ENCODE assay signal across 8 cellular contexts in the genomic region with DNA sequence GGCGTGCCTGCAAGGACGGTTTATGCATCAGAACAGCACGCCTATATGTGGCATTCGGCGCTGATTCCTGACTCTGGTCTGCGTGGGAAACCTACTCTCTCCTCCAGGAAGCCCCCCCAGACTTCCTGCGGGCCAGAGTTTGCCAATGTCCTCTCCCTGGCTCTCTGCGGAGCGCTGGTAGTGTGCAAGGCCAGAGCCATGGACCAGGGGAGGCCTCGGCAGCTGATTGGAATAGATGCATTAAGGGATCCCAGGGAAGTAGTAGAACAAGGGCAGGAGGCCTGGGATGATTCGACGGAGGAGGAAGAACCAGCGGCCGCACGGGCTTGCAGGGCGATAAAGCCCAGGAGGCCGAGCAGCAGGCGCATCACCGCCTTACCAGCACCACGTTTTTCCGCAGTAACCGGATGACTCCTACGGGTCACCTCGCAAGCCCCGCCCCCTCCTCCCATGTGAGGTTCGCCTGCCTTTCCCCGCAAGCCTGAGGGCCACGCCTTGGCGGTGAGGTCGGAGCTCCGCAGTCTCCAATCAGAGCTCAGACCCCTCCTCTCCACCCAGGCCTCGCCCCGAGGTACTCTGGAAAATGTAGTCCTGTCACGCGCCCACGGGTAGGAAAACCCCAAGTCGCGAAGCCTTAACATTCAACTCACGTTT.
DNase-seq lines count a peak whose midpoint lies in the region; ATAC-seq, FAIRE-seq and TF ChIP-seq lines count a peak whose summit lies in the region.

No MANE protein-coding gene starts in this region.

- FAIRE-seq in G401.6 (lab: Jason Lieb, UNC) = peak; percentile 98

- H3K9me3 ChIP-seq in iPS-20b (ENCODE audit: insufficient read depth, low read depth, low read length) = peaks cover 43% of the 10 kb centered on the region

- H3K27ac ChIP-seq in iPS-20b (ENCODE audit: low read length) = no peak overlapping the region

- DNase-seq in anterior cingulate cortex (lab: John Stamatoyannopoulos, UW) (peak in 53 of 58 donors; percentile 22 to 83 (median 63)), HPDE6-E6E7 (ENCODE audit: extremely low spot score) (no peak), HuH-7 (ENCODE audit: low spot score) (no peak)
- peak; percentile 58 to 69 for DNase-seq in stimulated activated CD4-positive, alpha-beta T cell treated with anti-CD3 and anti-CD28 coated beads, Interleukin-2, amount 100 ng/mL, for 48 hours

- peak overlapping the region; percentile 42; the same call in 1 of the 2 replicates for H3K4me3 ChIP-seq in iPS-20b (ENCODE audit: low read length)

- H3K4me1 ChIP-seq in iPS-20b (ENCODE audit: insufficient read depth, low read length) = no peaks in the 10 kb centered on the region

- peaks cover 21% of the 10 kb centered on the region for H3K27me3 ChIP-seq in iPS-20b (ENCODE audit: insufficient read depth, low read length)

- peak overlapping the region; percentile 56; the same call in 1 of the 2 replicates for H3K9ac ChIP-seq in iPS-20b (ENCODE audit: low read depth, low read length)

- H3K36me3 ChIP-seq in iPS-20b (ENCODE audit: insufficient read depth, low read depth, low read length) = no peaks in the 10 kb centered on the region

- ATAC-seq in SK-N-SH treated with all-trans-retinoic acid at 6 μM for 48 hours = peak; percentile 3; the same call in 1 of the 3 replicates
- no peak for ATAC-seq in GM21360 (IDR thresholded peaks at IDR 0.05; ENCODE audit: unreplicated experiment)

TF ChIP-seq in SK-N-SH treated with all-trans-retinoic acid at 6 μM for 48 hours, 23 proteins besides CTCF, POLR2A, EP300 and RAD21:
- TF ChIP-seq OSR1 (CRISPR knock-in tag; IDR thresholded peaks at IDR 0.05) = no peak
- no peak for TF ChIP-seq PPARA (CRISPR knock-in tag; IDR thresholded peaks at IDR 0.05; ENCODE audit: borderline replicate concordance)
- TF ChIP-seq GLIS3 (CRISPR knock-in tag; IDR thresholded peaks at IDR 0.05) = no peak
- no peak for TF ChIP-seq ZNF70 (CRISPR knock-in tag; IDR thresholded peaks at IDR 0.05)
- no peak for TF ChIP-seq RARB (CRISPR knock-in tag; IDR thresholded peaks at IDR 0.05)
- TF ChIP-seq, protein P1, sequence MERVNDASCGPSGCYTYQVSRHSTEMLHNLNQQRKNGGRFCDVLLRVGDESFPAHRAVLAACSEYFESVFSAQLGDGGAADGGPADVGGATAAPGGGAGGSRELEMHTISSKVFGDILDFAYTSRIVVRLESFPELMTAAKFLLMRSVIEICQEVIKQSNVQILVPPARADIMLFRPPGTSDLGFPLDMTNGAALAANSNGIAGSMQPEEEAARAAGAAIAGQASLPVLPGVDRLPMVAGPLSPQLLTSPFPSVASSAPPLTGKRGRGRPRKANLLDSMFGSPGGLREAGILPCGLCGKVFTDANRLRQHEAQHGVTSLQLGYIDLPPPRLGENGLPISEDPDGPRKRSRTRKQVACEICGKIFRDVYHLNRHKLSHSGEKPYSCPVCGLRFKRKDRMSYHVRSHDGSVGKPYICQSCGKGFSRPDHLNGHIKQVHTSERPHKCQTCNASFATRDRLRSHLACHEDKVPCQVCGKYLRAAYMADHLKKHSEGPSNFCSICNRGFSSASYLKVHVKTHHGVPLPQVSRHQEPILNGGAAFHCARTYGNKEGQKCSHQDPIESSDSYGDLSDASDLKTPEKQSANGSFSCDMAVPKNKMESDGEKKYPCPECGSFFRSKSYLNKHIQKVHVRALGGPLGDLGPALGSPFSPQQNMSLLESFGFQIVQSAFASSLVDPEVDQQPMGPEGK (CRISPR knock-in tag; IDR thresholded peaks at IDR 0.05; ENCODE audit: borderline replicate concordance) = no peak
- TF ChIP-seq ARNTL (CRISPR knock-in tag; IDR thresholded peaks at IDR 0.05; ENCODE audit: borderline replicate concordance, low read depth) = no peak
- TF ChIP-seq, protein P2, sequence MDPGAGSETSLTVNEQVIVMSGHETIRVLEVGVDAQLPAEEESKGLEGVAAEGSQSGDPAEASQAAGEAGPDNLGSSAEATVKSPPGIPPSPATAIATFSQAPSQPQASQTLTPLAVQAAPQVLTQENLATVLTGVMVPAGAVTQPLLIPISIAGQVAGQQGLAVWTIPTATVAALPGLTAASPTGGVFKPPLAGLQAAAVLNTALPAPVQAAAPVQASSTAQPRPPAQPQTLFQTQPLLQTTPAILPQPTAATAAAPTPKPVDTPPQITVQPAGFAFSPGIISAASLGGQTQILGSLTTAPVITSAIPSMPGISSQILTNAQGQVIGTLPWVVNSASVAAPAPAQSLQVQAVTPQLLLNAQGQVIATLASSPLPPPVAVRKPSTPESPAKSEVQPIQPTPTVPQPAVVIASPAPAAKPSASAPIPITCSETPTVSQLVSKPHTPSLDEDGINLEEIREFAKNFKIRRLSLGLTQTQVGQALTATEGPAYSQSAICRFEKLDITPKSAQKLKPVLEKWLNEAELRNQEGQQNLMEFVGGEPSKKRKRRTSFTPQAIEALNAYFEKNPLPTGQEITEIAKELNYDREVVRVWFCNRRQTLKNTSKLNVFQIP (CRISPR knock-in tag; IDR thresholded peaks at IDR 0.05; ENCODE audit: borderline replicate concordance, low read depth) = no peak
- no peak for TF ChIP-seq ESRRG (CRISPR knock-in tag; IDR thresholded peaks at IDR 0.05)
- TF ChIP-seq, protein P3, sequence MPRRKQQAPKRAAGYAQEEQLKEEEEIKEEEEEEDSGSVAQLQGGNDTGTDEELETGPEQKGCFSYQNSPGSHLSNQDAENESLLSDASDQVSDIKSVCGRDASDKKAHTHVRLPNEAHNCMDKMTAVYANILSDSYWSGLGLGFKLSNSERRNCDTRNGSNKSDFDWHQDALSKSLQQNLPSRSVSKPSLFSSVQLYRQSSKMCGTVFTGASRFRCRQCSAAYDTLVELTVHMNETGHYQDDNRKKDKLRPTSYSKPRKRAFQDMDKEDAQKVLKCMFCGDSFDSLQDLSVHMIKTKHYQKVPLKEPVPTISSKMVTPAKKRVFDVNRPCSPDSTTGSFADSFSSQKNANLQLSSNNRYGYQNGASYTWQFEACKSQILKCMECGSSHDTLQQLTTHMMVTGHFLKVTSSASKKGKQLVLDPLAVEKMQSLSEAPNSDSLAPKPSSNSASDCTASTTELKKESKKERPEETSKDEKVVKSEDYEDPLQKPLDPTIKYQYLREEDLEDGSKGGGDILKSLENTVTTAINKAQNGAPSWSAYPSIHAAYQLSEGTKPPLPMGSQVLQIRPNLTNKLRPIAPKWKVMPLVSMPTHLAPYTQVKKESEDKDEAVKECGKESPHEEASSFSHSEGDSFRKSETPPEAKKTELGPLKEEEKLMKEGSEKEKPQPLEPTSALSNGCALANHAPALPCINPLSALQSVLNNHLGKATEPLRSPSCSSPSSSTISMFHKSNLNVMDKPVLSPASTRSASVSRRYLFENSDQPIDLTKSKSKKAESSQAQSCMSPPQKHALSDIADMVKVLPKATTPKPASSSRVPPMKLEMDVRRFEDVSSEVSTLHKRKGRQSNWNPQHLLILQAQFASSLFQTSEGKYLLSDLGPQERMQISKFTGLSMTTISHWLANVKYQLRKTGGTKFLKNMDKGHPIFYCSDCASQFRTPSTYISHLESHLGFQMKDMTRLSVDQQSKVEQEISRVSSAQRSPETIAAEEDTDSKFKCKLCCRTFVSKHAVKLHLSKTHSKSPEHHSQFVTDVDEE (CRISPR knock-in tag; IDR thresholded peaks at IDR 0.05) = no peak
- TF ChIP-seq SNAI2 (CRISPR knock-in tag; IDR thresholded peaks at IDR 0.05) = no peak
- no peak for TF ChIP-seq TOX (CRISPR knock-in tag; IDR thresholded peaks at IDR 0.05; ENCODE audit: borderline replicate concordance)

Comparison
In these comparisons a context has a peak if more than half of its experiments do, and no peak if none do; other contexts are left out.
1. DNase-seq: peak in anterior cingulate cortex (53 of 58) and stimulated activated CD4-positive, alpha-beta T cell treated with anti-CD3 and anti-CD28 coated beads, Interleukin-2, amount 100 ng/mL, for 48 hours (2 of 2); none in HPDE6-E6E7 (single experiment) and HuH-7 (single experiment).